In genomic region chr10:22712246-22712958, GRCh38 we compare ENCODE assay signal across 8 cellular contexts. TPM values are rescaled to one million over a fixed set of nuclear protein-coding genes. Genes with fewer than 3 reads are reported as not detected.
DNase-seq lines count a peak whose midpoint lies in the region; ATAC-seq and TF ChIP-seq lines count a peak whose summit lies in the region.

No MANE protein-coding gene starts in this region.

- ATAC-seq in DND-41 (ENCODE audit: insufficient read depth, low read depth): no peak
- no peak for ATAC-seq in GM18858 (IDR thresholded peaks at IDR 0.05; ENCODE audit: unreplicated experiment)
- ATAC-seq in GM19397 (IDR thresholded peaks at IDR 0.05; ENCODE audit: unreplicated experiment): no peak

- no peaks in the 10 kb centered on the region for H3K27me3 ChIP-seq in DND-41 (ENCODE audit: insufficient read depth, low read length, poor library complexity)
- no peaks in the 10 kb centered on the region for H3K27me3 ChIP-seq in ovary

- H3K9ac ChIP-seq in DND-41 (ENCODE audit: low read depth, low read length): peak overlapping the region; percentile 65; the same call in 1 of the 2 replicates

- H3K4me1 ChIP-seq in DND-41 (ENCODE audit: insufficient read depth, low read length) (peaks cover 37% of the 10 kb centered on the region), ovary (ENCODE audit: insufficient read depth) (no peaks in the 10 kb centered on the region)

- WGBS in ovary, 3 donors: 7 to 12% (median 10%) methylated on average over 8 of the region's 8 CpGs

- H3K27ac ChIP-seq in DND-41 (ENCODE audit: low read length) (no peak overlapping the region), ovary (no peak overlapping the region)

- TF ChIP-seq POLR2A in erythroblast (IDR thresholded peaks at IDR 0.05; ENCODE audit: low read length) (no peak), ovary (IDR thresholded peaks at IDR 0.05) (no peak)

- peak overlapping the region; percentile 79 for H3K4me2 ChIP-seq in DND-41 (ENCODE audit: insufficient read depth, low read length)

- H3K36me3 ChIP-seq in DND-41 (ENCODE audit: insufficient read depth, low read length) (no peaks in the 10 kb centered on the region; the same call in 1 of the 2 replicates), ovary (no peaks in the 10 kb centered on the region)

- no peaks in the 10 kb centered on the region for H3K9me3 ChIP-seq in DND-41 (ENCODE audit: insufficient read depth, low read length, severe bottlenecking)
- no peaks in the 10 kb centered on the region for H3K9me3 ChIP-seq in ovary

- H3K4me3 ChIP-seq in DND-41 (ENCODE audit: low read depth in 1 of 2, low read length in 2 of 2) (peak overlapping the region in 1 of 2 experiments; percentile 93; a peak in 2 of 4 replicates), ovary (peak overlapping the region; percentile 95)

- TF ChIP-seq EP300 in ovary (IDR thresholded peaks at IDR 0.05): no peak

- peaks cover 49% of the 10 kb centered on the region for H4K20me1 ChIP-seq in DND-41 (ENCODE audit: insufficient read depth, low read length)

- intact Hi-C loops in ovary (cut with DNase I): loop anchor here in 1 of 4 donors (10.0 kb wide), 1 partner anchor 118 kb away; no protein-coding TSS in a partner anchor

- peaks cover 67% of the 10 kb centered on the region for H3K79me2 ChIP-seq in DND-41 (ENCODE audit: insufficient read depth, low read length)

- TF ChIP-seq CTCF in DND-41 (IDR thresholded peaks at IDR 0.05; ENCODE audit: borderline replicate concordance, extremely low read depth, low read length, poor library complexity, severe bottlenecking) (no peak), ovary (IDR thresholded peaks at IDR 0.05) (no peak)

- no peak overlapping the region for H2AFZ ChIP-seq in DND-41 (ENCODE audit: low read depth, low read length)

- no peak for DNase-seq in DND-41
- DNase-seq in OCI-M1 (lab: John Stamatoyannopoulos, UW): peak; percentile 50
- DNase-seq in erythroblast (lab: John Stamatoyannopoulos, UW): peak; percentile 62 to 76
- no peak for DNase-seq in ovary
- no peak for DNase-seq in middle frontal gyrus (ENCODE audit: extremely low spot score, low spot score)
- DNase-seq in germinal center (ENCODE audit: low spot score): no peak

RNA-seq across cellular contexts. Expression of gene PIP4K2A, which starts 2.0 kb away (rescaled TPM):
- total RNA-seq in ovary: 10 to 100 TPM in 5 of 7 donors, 1 to 10 TPM in 2; 4.3 to 27.0 (median 18.4) TPM
- polyA plus RNA-seq in ovary: 10 to 100 TPM in 1 of 2 donors, 1 to 10 TPM in 1; 9.8 to 85.6 TPM

Comparison
In these comparisons a context has a peak if more than half of its experiments do, and no peak if none do; other contexts are left out.
1. DNase-seq: peak in OCI-M1 (single experiment) and erythroblast (2 of 2); none in DND-41 (single experiment), ovary (0 of 5), middle frontal gyrus (single experiment) and germinal center (single experiment).